Comparison of ENCODE assay signal across 1 cellular context in the genomic region with DNA sequence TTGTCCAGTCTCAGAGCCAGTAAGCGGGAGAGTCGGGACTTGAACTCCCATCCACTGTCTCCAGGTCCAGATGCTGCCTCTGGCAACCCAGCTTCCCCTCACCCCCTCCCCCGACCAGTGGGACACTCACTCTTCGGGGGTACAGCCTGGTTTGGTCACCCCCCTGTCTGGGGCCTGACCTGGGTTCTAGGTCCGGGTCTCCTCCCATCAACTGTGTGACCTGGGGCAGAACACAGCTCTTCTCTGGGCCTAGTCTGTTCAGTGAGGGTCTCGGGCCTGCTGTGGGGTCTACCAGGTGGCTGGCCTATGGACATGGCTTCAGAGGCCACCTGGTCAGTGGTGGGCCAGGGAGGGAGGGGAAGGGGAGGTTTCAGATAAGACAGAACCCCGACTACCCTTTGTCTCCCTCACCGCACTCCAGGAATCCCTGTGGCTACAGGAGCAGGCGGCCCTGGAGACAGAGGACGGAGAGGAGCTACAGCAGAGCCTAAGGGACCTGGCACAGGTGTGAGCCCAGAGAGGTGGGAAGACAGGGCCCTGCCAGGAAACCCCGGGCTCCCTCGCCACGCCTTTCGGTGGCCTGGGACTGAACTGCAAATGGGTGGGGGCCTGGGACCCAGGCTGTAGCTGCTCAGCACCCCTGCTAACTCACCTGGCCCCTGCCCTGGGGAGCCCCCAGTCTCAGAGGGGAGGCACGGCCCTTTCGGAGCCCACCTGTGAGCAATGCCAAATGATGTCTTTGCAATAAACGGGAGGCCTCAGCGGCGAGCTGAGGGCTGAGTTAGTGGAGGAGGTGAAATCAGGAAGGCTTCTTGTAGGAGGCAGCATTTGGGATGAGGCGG.
TF ChIP-seq lines count a peak whose summit lies in the region.

No MANE protein-coding gene starts in this region.

TF ChIP-seq in IMR-90, 13 proteins besides CTCF, POLR2A, EP300 and RAD21:
- TF ChIP-seq, protein P1, sequence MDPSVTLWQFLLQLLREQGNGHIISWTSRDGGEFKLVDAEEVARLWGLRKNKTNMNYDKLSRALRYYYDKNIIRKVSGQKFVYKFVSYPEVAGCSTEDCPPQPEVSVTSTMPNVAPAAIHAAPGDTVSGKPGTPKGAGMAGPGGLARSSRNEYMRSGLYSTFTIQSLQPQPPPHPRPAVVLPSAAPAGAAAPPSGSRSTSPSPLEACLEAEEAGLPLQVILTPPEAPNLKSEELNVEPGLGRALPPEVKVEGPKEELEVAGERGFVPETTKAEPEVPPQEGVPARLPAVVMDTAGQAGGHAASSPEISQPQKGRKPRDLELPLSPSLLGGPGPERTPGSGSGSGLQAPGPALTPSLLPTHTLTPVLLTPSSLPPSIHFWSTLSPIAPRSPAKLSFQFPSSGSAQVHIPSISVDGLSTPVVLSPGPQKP (IDR thresholded peaks at IDR 0.05; ENCODE audit: borderline replicate concordance, low read depth, low read length), result no peak
- no peak for TF ChIP-seq NFE2L2 (IDR thresholded peaks at IDR 0.05; ENCODE audit: low read depth, low read length)
- TF ChIP-seq MAZ (IDR thresholded peaks at IDR 0.05; ENCODE audit: borderline replicate concordance, low read depth, low read length), result no peak
- TF ChIP-seq BHLHE40 (IDR thresholded peaks at IDR 0.05; ENCODE audit: low read depth, low read length), result no peak
- no peak for TF ChIP-seq MXI1 (IDR thresholded peaks at IDR 0.05; ENCODE audit: borderline replicate concordance, low read depth, low read length)
- TF ChIP-seq SMC3 (IDR thresholded peaks at IDR 0.05; ENCODE audit: low read depth, low read length), result no peak
- TF ChIP-seq FOS (IDR thresholded peaks at IDR 0.05; ENCODE audit: low read depth, low read length), result no peak
- TF ChIP-seq, protein P2, sequence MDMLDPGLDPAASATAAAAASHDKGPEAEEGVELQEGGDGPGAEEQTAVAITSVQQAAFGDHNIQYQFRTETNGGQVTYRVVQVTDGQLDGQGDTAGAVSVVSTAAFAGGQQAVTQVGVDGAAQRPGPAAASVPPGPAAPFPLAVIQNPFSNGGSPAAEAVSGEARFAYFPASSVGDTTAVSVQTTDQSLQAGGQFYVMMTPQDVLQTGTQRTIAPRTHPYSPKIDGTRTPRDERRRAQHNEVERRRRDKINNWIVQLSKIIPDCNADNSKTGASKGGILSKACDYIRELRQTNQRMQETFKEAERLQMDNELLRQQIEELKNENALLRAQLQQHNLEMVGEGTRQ (IDR thresholded peaks at IDR 0.05; ENCODE audit: low read depth, low read length), result no peak
- TF ChIP-seq RCOR1 (IDR thresholded peaks at IDR 0.05; ENCODE audit: insufficient replicate concordance, low read length), result no peak
- TF ChIP-seq MAFK (IDR thresholded peaks at IDR 0.05; ENCODE audit: low read depth, low read length), result no peak
- TF ChIP-seq CEBPB (IDR thresholded peaks at IDR 0.05; ENCODE audit: low read depth, low read length), result no peak
- no peak for TF ChIP-seq RFX5 (IDR thresholded peaks at IDR 0.05; ENCODE audit: low read depth, low read length)
- no peak for TF ChIP-seq CHD1 (IDR thresholded peaks at IDR 0.05; ENCODE audit: low read depth, low read length)
